In the genomic region with DNA sequence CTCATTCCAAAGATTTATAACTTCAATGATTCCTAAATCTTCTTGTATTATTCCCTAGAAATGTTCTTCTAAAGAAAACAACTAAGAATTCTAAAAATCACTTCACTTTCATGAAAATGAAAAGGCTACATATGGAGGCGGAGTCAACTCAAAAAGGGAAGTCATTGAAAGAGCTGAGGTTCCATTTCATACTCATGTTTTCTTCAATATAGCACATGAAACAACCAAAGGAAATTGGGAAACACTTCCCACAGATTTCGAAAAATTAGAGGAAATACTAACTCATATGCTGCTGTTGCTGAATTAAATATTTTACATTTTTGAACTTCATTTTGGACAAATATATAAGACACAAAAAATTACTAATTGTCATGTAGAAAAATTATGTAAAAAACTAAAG, we compare ENCODE assay signal across 19 cellular contexts. TPM values are rescaled to one million over a fixed set of nuclear protein-coding genes. Genes with fewer than 3 reads are reported as not detected.
DNase-seq lines count a peak whose midpoint lies in the region; ATAC-seq, FAIRE-seq and TF ChIP-seq lines count a peak whose summit lies in the region.
"Had no signal": no experiment of that assay in that cellular context is flagged by ENCODE, and none has a peak within 500 bp of the region (broad histone marks: within the 10 kb centered on the region; RNA-seq: fewer than 3 reads in every experiment).

Gene CD163 (minus strand): TSS at position 92 of the 400 bp plus-strand sequence. CDS start 87 bp downstream, at position 5.

- H3K9ac ChIP-seq in liver (ENCODE audit: low read depth in 1 of 2, low read length in 2 of 2) (no peak within 1 kb of the TSS), HepG2 (ENCODE audit: insufficient read depth, low read depth, low read length) (no peak within 1 kb of the TSS)

- H3K4me2 ChIP-seq in HepG2 (ENCODE audit: low read depth, low read length): no peak within 1 kb of the TSS
- H3K4me2 ChIP-seq: GM23338 had no signal

- ATAC-seq in HepG2 (no peak), GM21786 (IDR thresholded peaks at IDR 0.05; ENCODE audit: unreplicated experiment) (no peak)
- ATAC-seq: GM23338, Panc1 had no signal

- H3K27ac ChIP-seq in liver (ENCODE audit: low read depth in 1 of 2, low read length in 2 of 2) (peak within 1 kb of the TSS in 1 of 2 donors; percentile 19), HepG2 (ENCODE audit: extremely low read length, insufficient read depth, low read length) (no peak within 1 kb of the TSS), left ventricle myocardium inferior (replicated peaks) (peak within 1 kb of the TSS; percentile 46), prostate gland (no peak within 1 kb of the TSS), RWPE1 (no peak within 1 kb of the TSS)

- 73% methylated on average over 2 of the region's 2 CpGs for WGBS in liver
- WGBS in HepG2 (ENCODE audit: low lambda C conversion rate): 3% methylated on average over 2 of the region's 2 CpGs
- 83% methylated on average over 2 of the region's 2 CpGs for WGBS in prostate gland

- TF ChIP-seq POLR2A in HepG2 (IDR thresholded peaks at IDR 0.05; ENCODE audit: insufficient read depth in 1 of 2, low read depth in 2 of 2, low read length in 2 of 2) (no peak), prostate gland (IDR thresholded peaks at IDR 0.05) (no peak)

- CTCF ChIA-PET in HepG2 (lab: Yijun Ruan, JAX; ENCODE audit: low intra/inter-chr PET ratio, low total read pairs) (no interaction called here), RWPE1 (lab: Yijun Ruan, JAX) (no interaction called here)

- no peak for TF ChIP-seq EP300 in HepG2 (IDR thresholded peaks at IDR 0.05; ENCODE audit: low read depth in 2 of 2, low read length in 2 of 2)
- no peak for TF ChIP-seq EP300 in HepG2 (CRISPR knock-in tag; IDR thresholded peaks at IDR 0.05; ENCODE audit: borderline replicate concordance)

- no peak within 1 kb of the TSS for H2AFZ ChIP-seq in HepG2 (ENCODE audit: low read length)
- H2AFZ ChIP-seq: GM23338 had no signal

- no peak for FAIRE-seq in HepG2 (lab: Jason Lieb, UNC)
- FAIRE-seq: colon, D721Med had no signal

- no peak for TF ChIP-seq CTCF in liver (IDR thresholded peaks at IDR 0.05; ENCODE audit: low read depth, low read length, missing input control)
- TF ChIP-seq CTCF in HepG2 (CRISPR knock-in tag; IDR thresholded peaks at IDR 0.05): no peak
- TF ChIP-seq CTCF in left ventricle myocardium inferior (IDR thresholded peaks at IDR 0.05; ENCODE audit: borderline replicate concordance): no peak
- TF ChIP-seq CTCF in prostate gland (IDR thresholded peaks at IDR 0.05): no peak
- no peak for TF ChIP-seq CTCF in RWPE1 (conservative IDR thresholded peaks at IDR 0.05; ENCODE audit: low read depth)

- H3K9me3 ChIP-seq in liver (ENCODE audit: control insufficient read depth in 4 of 4, low read length in 3 of 4) (no peaks in the 10 kb centered on the region), HepG2 (ENCODE audit: low read length) (no peaks in the 10 kb centered on the region), left ventricle myocardium inferior (replicated peaks) (peaks cover 8% of the 10 kb centered on the region), prostate gland (no peaks in the 10 kb centered on the region)

- H3K79me2 ChIP-seq in HepG2 (ENCODE audit: insufficient read depth, low read length): no peaks in the 10 kb centered on the region

- H3K27me3 ChIP-seq in liver (ENCODE audit: control insufficient read depth in 4 of 4, insufficient read depth in 4 of 4, low read length in 3 of 4) (no peaks in the 10 kb centered on the region), HepG2 (ENCODE audit: control insufficient read depth in 1 of 2, insufficient read depth in 2 of 2, low read length in 2 of 2) (no peaks in the 10 kb centered on the region), left ventricle myocardium inferior (ENCODE audit: low read depth) (no peaks in the 10 kb centered on the region), prostate gland (replicated peaks; ENCODE audit: insufficient read depth) (no peaks in the 10 kb centered on the region)

- DNase-seq in HepG2 (ENCODE audit: low spot score) (no peak), left ventricle myocardium inferior (no peak), prostate gland (ENCODE audit: low spot score) (no peak), DMS 273 treated with DMSO at 0.1 percent for 48 hours (lab: John Stamatoyannopoulos, UW) (no peak), RWPE1 (ENCODE audit: low spot score) (no peak), retina (no peak)
- DNase-seq: 8988T, kidney glomerular epithelial cell, NCI-H1092, NCI-H446, nucleus accumbens had no signal

- H3K36me3 ChIP-seq in liver (ENCODE audit: control insufficient read depth in 4 of 4, insufficient read depth in 3 of 4, low read depth in 1 of 4, low read length in 3 of 4) (peaks cover 0 to 4% (median 2%) of the 10 kb centered on the region in 4 donors), HepG2 (replicated peaks in 1 of 2; ENCODE audit: control insufficient read depth in 1 of 2, insufficient read depth in 2 of 2, low read length in 2 of 2) (no peaks in the 10 kb centered on the region), left ventricle myocardium inferior (no peaks in the 10 kb centered on the region), prostate gland (no peaks in the 10 kb centered on the region)

- H3K4me1 ChIP-seq in liver (ENCODE audit: control insufficient read depth in 4 of 4, insufficient read depth in 4 of 4, low read length in 3 of 4) (no peaks in the 10 kb centered on the region), HepG2 (ENCODE audit: insufficient read depth, low read length) (no peaks in the 10 kb centered on the region), left ventricle myocardium inferior (no peaks in the 10 kb centered on the region), prostate gland (replicated peaks) (no peaks in the 10 kb centered on the region)

- POLR2A ChIA-PET in HepG2 (lab: Yijun Ruan, JAX) (no interaction called here), RWPE1 (lab: Yijun Ruan, JAX; ENCODE audit: low non-redundant PET) (no interaction called here)

- no peak for TF ChIP-seq RAD21 in liver (IDR thresholded peaks at IDR 0.05)
- no peak for TF ChIP-seq RAD21 in HepG2 (CRISPR knock-in tag; IDR thresholded peaks at IDR 0.05)

- no TSS peak for BruUV-seq in HepG2 (replicated peaks; lab: Mats Ljungman, UMichigan)

- in situ Hi-C loops in HepG2 (cut with HindIII; ENCODE audit: extremely low pct_ligation_motif_present, low pct_unique_long_range_greater_than_20kb): no loop called here

- no peaks in the 10 kb centered on the region for H4K20me1 ChIP-seq in HepG2 (ENCODE audit: insufficient read depth, low read length)

- intact Hi-C loops in HepG2 (cut with micrococcal nuclease; ENCODE audit: unreplicated experiment): no loop called here
- intact Hi-C loops in left ventricle myocardium inferior (cut with micrococcal nuclease): no loop called here
- intact Hi-C loops in prostate gland (cut with DNase I): no loop called here

- no peak within 1 kb of the TSS for H3K4me3 ChIP-seq in liver (ENCODE audit: low read depth in 1 of 3, low read length in 3 of 3)
- H3K4me3 ChIP-seq in HepG2 (replicated peaks in 1 of 3; ENCODE audit: insufficient read depth in 1 of 3, low read depth in 2 of 3, low read length in 3 of 3): no peak within 1 kb of the TSS
- peak within 1 kb of the TSS; percentile 39 for H3K4me3 ChIP-seq in left ventricle myocardium inferior
- no peak within 1 kb of the TSS for H3K4me3 ChIP-seq in prostate gland
- H3K4me3 ChIP-seq: GM23338 had no signal

TF ChIP-seq in liver, 16 proteins besides CTCF, POLR2A, EP300 and RAD21 (continues in another document):
- TF ChIP-seq HNF4A (conservative IDR thresholded peaks at IDR 0.05): no peak
- TF ChIP-seq RXRA (IDR thresholded peaks at IDR 0.05): no peak
- TF ChIP-seq ATF3 (IDR thresholded peaks at IDR 0.05): no peak

TF ChIP-seq in HepG2, 621 proteins besides CTCF, POLR2A, EP300 and RAD21 (continues in another document):
- TF ChIP-seq KLF12 (CRISPR knock-in tag; IDR thresholded peaks at IDR 0.05; ENCODE audit: borderline replicate concordance): no peak
- TF ChIP-seq ZNF740 (CRISPR knock-in tag; IDR thresholded peaks at IDR 0.05): no peak
- no peak for TF ChIP-seq TBX2 (CRISPR knock-in tag; IDR thresholded peaks at IDR 0.05; ENCODE audit: borderline replicate concordance)

RNA-seq across cellular contexts. Expression of gene CD163, which starts in this region (rescaled TPM):
- total RNA-seq in liver (100 to 1,000 TPM; 101 to 153 TPM), HepG2 (2016; rRNA removed; fragmentation: Illumina TruSeq; extraction: Trizol) (not detected in 2 replicates), left ventricle myocardium inferior (44.7 TPM), prostate gland (10 to 100 TPM; 10.6 to 65.0 TPM)
- polyA plus RNA-seq in liver (10 to 100 TPM; 61.1 to 80.4 TPM), HepG2 (2011; rRNA removed) (not detected in 2 replicates)
- not detected in 2 replicates for total RNA-seq in HepG2 (2016; cell fraction: cytosol; rRNA removed; fragmentation: Illumina TruSeq; extraction: Trizol; ENCODE audit: low read depth)
- total RNA-seq in HepG2 (2016; cell fraction: insoluble cytoplasmic fraction; rRNA removed; fragmentation: Illumina TruSeq; extraction: Trizol): not detected in 2 replicates
- total RNA-seq in HepG2 (2016; cell fraction: membrane; rRNA removed; fragmentation: Illumina TruSeq; extraction: Trizol): not detected in 2 replicates
- total RNA-seq in HepG2 (2016; cell fraction: nucleus; rRNA removed; fragmentation: Illumina TruSeq; extraction: Trizol): not detected in 2 replicates
- polyA plus RNA-seq in HepG2 (2011; cell fraction: cytosol; rRNA removed): not detected in 2 replicates
- polyA plus RNA-seq in HepG2 (2011; cell fraction: nucleus; rRNA removed): not detected in 2 replicates
- polyA plus RNA-seq in HepG2 (2012): not detected in 2 replicates
- polyA plus RNA-seq in HepG2 (2016; cell fraction: cytosol; fragmentation: Illumina TruSeq; extraction: Trizol; ENCODE audit: low read depth): not detected in 2 replicates
- not detected in 2 replicates for polyA plus RNA-seq in HepG2 (2016; cell fraction: insoluble cytoplasmic fraction; fragmentation: Illumina TruSeq; extraction: Trizol; ENCODE audit: low read depth)
- not detected in 2 replicates for polyA plus RNA-seq in HepG2 (2016; cell fraction: membrane; fragmentation: Illumina TruSeq; extraction: Trizol; ENCODE audit: low read depth)
- polyA plus RNA-seq in HepG2 (2016; cell fraction: nucleus; fragmentation: Illumina TruSeq; extraction: Trizol; ENCODE audit: insufficient read depth, low read depth): not detected in 2 replicates
- not detected in 2 replicates for polyA minus RNA-seq in HepG2 (2011; rRNA and poly(A)+ RNA removed; ENCODE audit: low replicate concordance)
- not detected in 2 replicates for polyA minus RNA-seq in HepG2 (2011; cell fraction: cytosol; rRNA and poly(A)+ RNA removed)
- 0.37 TPM in 1 of 2 replicates, not detected in the other for polyA minus RNA-seq in HepG2 (2011; cell fraction: nucleus; rRNA and poly(A)+ RNA removed)
- total RNA-seq: activated CD8-positive, alpha-beta memory T cell treated with anti-CD3 and anti-CD28 coated beads for 36 hours; fibroblast of villous mesenchyme; GM23338 had no signal
- polyA plus RNA-seq: GM23338 had no signal

Comparison
In these comparisons a context has a peak if more than half of its experiments do, and no peak if none do; other contexts are left out.
1. RNA of gene CD163 (total RNA-seq): 101 to 153 TPM in liver, 10.6 to 65.0 TPM in prostate gland and 44.7 TPM in left ventricle myocardium inferior (single experiment); not detected in HepG2; every median in the first group is over 10 times any median in the second.
2. RNA of gene CD163 (polyA plus RNA-seq): 61.1 to 80.4 TPM in liver; not detected in HepG2; every median in the first group is over 10 times any median in the second.